In genomic region chr7:55086413-55087201, GRCh38 we compare ENCODE assay signal across 8 cellular contexts.
DNase-seq lines count a peak whose midpoint lies in the region; ATAC-seq and TF ChIP-seq lines count a peak whose summit lies in the region.

No MANE protein-coding gene starts in this region.

- H3K27ac Mint-ChIP-seq in type B pancreatic cell, result peak overlapping the region; percentile 55

- H3K27me3 ChIP-seq in kidney epithelial cell (ENCODE audit: control insufficient read depth, insufficient read depth, low read length), result no peaks in the 10 kb centered on the region

- DNase-seq in GM10266 (ENCODE audit: extremely low spot score) (peak; percentile 62), HS-27A (ENCODE audit: low read depth) (peak; percentile 56), kidney epithelial cell (ENCODE audit: low read depth) (peak; percentile 86), type B pancreatic cell (ENCODE audit: extremely low spot score, unreplicated experiment) (no peak), NCI-H1417 (lab: John Stamatoyannopoulos, UW) (no peak)
- no peak for DNase-seq in effector CD4-positive, alpha-beta T cell

- no peak overlapping the region for H3K4me3 ChIP-seq in kidney epithelial cell (ENCODE audit: low read depth, low read length)

- TF ChIP-seq CTCF in GM10266 (IDR thresholded peaks at IDR 0.05; ENCODE audit: control insufficient read depth, insufficient read depth, low read depth, missing control alignments), result no peak
- no peak for TF ChIP-seq CTCF in kidney epithelial cell (IDR thresholded peaks at IDR 0.05; ENCODE audit: insufficient read depth, low read length, poor library complexity, severe bottlenecking)
- no peak for TF ChIP-seq CTCF in type B pancreatic cell (conservative IDR thresholded peaks at IDR 0.05)

- no peaks in the 10 kb centered on the region for H3K36me3 ChIP-seq in kidney epithelial cell (ENCODE audit: control insufficient read depth, insufficient read depth, low read length)

- no peaks in the 10 kb centered on the region for H3K27me3 Mint-ChIP-seq in type B pancreatic cell

- H3K36me3 Mint-ChIP-seq in type B pancreatic cell, result peaks cover 8% of the 10 kb centered on the region

- H3K4me1 Mint-ChIP-seq in type B pancreatic cell (ENCODE audit: unreplicated experiment), result peaks cover 70% of the 10 kb centered on the region

- peak overlapping the region; percentile 40 for H3K4me3 Mint-ChIP-seq in type B pancreatic cell

- peak; percentile 71 for ATAC-seq in GM21367 (IDR thresholded peaks at IDR 0.05; ENCODE audit: unreplicated experiment)

- H3K9me3 Mint-ChIP-seq in type B pancreatic cell, result no peaks in the 10 kb centered on the region

- peak overlapping the region; percentile 51 for H3K27ac ChIP-seq in angular gyrus (ENCODE audit: low read depth, low read length)

Comparison
In these comparisons a context has a peak if more than half of its experiments do, and no peak if none do; other contexts are left out.
1. DNase-seq: peak in GM10266 (single experiment), HS-27A (single experiment) and kidney epithelial cell (single experiment); none in type B pancreatic cell (single experiment), NCI-H1417 (0 of 3) and effector CD4-positive, alpha-beta T cell (single experiment).